23 cellular contexts compared by ENCODE assay signal in genomic region chr16:87621550-87621829, GRCh38. TPM values are rescaled to one million over a fixed set of nuclear protein-coding genes. Genes with fewer than 3 reads are reported as not detected.
"Had no signal": no experiment of that assay in that cellular context is flagged by ENCODE, and none has a peak within 500 bp of the region (broad histone marks: within the 10 kb centered on the region; RNA-seq: fewer than 3 reads in every experiment).

No MANE protein-coding gene starts in this region.

- H3K9ac ChIP-seq: KMS-11 had no signal

- DNase-seq: Kasumi-1, MM.1S, NCI-H1092 treated with DMSO at 0.1 percent for 48 hours, NCI-H1436, NCI-H187, NCI-H2029, NCI-H2081 treated with DMSO at 0.1 percent for 48 hours, NCI-H2171, NCI-H345, NCI-H446 treated with DMSO at 0.1 percent for 48 hours, NCI-H510A treated with DMSO at 0.1 percent for 48 hours, NCI-H526, NCI-H82, PC-3, SHP77 treated with DMSO at 0.1 percent for 48 hours, SJCRH30, SW 1271, T-cell had no signal

- H3K4me1 ChIP-seq: SJCRH30 had no signal

- ATAC-seq: K562, PC-3, T-cell had no signal

- H3K36me3 ChIP-seq: SJCRH30 had no signal

- H3K27ac ChIP-seq: HL-60, KMS-11, RWPE1, SJCRH30 had no signal

- H3K27me3 ChIP-seq: SJCRH30 had no signal

- H3K4me2 ChIP-seq: KMS-11 had no signal

- H3K9me3 ChIP-seq: SJCRH30 had no signal

- H3K4me3 ChIP-seq: K562, SJCRH30 had no signal

RNA-seq across cellular contexts. Expression of gene JPH3, which starts 19.2 kb away (rescaled TPM):
- total RNA-seq: K562, OCI-LY7, PC-3, SJCRH30, T-cell had no signal
